ENCODE assay signal across 23 cellular contexts in the genomic region with DNA sequence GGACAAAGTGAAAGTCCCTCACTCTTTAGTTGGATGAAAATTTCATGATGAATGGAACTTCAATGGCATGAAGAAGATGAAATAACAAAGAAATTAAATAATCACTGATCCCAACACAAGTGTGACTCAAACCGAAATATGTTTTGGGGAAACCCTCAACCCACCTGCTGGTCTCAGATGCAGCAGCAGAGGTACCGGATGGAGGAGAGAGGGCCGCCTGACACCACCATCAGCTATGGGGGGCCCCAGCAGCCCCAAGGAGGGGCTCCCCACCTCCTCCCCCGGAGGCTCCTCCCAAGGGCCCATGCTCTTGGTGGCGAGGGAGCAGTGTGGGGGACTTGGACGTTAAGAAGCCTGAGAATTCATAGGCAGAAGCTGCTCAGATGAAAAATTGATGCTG.
"Had no signal": no experiment of that assay in that cellular context is flagged by ENCODE, and none has a peak within 500 bp of the region (broad histone marks: within the 10 kb centered on the region; RNA-seq: fewer than 3 reads in every experiment).

No MANE protein-coding gene starts in this region.

- H3K36me3 Mint-ChIP-seq: mesothelial cell of epicardium, natural killer cell had no signal

- ATAC-seq: gastrocnemius medialis, natural killer cell, WTC11 had no signal

- H3K27ac ChIP-seq: coronary artery, esophagus squamous epithelium, gastrocnemius medialis, left ventricle myocardium inferior, sigmoid colon, upper lobe of left lung had no signal

- H3K9me3 Mint-ChIP-seq: activated naive CD4-positive, alpha-beta T cell treated with anti-CD3 and anti-CD28 coated beads for 36 hours had no signal

- H3K4me3 ChIP-seq: coronary artery, esophagus squamous epithelium, gastrocnemius medialis, left ventricle myocardium inferior, sigmoid colon, smooth muscle cell, upper lobe of left lung had no signal

- DNase-seq: activated CD4-positive, alpha-beta T cell treated with anti-CD3 and anti-CD28 coated beads, Interleukin-2, amount 50 U/mL, for 48 hours; activated CD8-positive, alpha-beta memory T cell treated with anti-CD3 and anti-CD28 coated beads, Interleukin-2, amount 50 U/mL, for 48 hours; activated naive CD4-positive, alpha-beta T cell treated with anti-CD3 and anti-CD28 coated beads for 36 hours; activated T-cell treated with anti-CD3 and anti-CD28 coated beads, Interleukin-2, amount 50 U/mL, for 48 hours; cerebellar nuclear complex; esophagus squamous epithelium; gastrocnemius medialis; hypothalamus; left ventricle myocardium inferior; mammary epithelial cell; natural killer cell; retina; sigmoid colon; stimulated activated CD4-positive, alpha-beta T cell treated with anti-CD3 and anti-CD28 coated beads, Interleukin-15, amount 100 ng/mL, for 24 hours; stimulated activated CD8-positive, alpha-beta memory T cell treated with anti-CD3 and anti-CD28 coated beads, Interleukin-4, amount 100 ng/mL, for 48 hours; stimulated activated naive CD4-positive, alpha-beta T cell; T-helper 9 cell had no signal

- H3K4me1 Mint-ChIP-seq: mesothelial cell of epicardium, natural killer cell, WTC11 had no signal

- H3K27ac Mint-ChIP-seq: activated naive CD4-positive, alpha-beta T cell treated with anti-CD3 and anti-CD28 coated beads for 36 hours; mesothelial cell of epicardium; natural killer cell; progenitor cell of endocrine pancreas; WTC11 had no signal

- H3K4me1 ChIP-seq: esophagus squamous epithelium, gastrocnemius medialis, left ventricle myocardium inferior, sigmoid colon, upper lobe of left lung had no signal

- H3K9me3 ChIP-seq: esophagus squamous epithelium, gastrocnemius medialis, sigmoid colon, upper lobe of left lung had no signal

- H3K4me3 Mint-ChIP-seq: activated naive CD4-positive, alpha-beta T cell treated with anti-CD3 and anti-CD28 coated beads for 36 hours; mesothelial cell of epicardium; natural killer cell; WTC11 had no signal

- H3K36me3 ChIP-seq: esophagus squamous epithelium, gastrocnemius medialis, left ventricle myocardium inferior, sigmoid colon, upper lobe of left lung had no signal

- H3K4me2 ChIP-seq: smooth muscle cell had no signal

- H3K27me3 ChIP-seq: esophagus squamous epithelium, gastrocnemius medialis, sigmoid colon, upper lobe of left lung had no signal
